Comparison of ENCODE assay signal across 6 cellular contexts in the genomic region with DNA sequence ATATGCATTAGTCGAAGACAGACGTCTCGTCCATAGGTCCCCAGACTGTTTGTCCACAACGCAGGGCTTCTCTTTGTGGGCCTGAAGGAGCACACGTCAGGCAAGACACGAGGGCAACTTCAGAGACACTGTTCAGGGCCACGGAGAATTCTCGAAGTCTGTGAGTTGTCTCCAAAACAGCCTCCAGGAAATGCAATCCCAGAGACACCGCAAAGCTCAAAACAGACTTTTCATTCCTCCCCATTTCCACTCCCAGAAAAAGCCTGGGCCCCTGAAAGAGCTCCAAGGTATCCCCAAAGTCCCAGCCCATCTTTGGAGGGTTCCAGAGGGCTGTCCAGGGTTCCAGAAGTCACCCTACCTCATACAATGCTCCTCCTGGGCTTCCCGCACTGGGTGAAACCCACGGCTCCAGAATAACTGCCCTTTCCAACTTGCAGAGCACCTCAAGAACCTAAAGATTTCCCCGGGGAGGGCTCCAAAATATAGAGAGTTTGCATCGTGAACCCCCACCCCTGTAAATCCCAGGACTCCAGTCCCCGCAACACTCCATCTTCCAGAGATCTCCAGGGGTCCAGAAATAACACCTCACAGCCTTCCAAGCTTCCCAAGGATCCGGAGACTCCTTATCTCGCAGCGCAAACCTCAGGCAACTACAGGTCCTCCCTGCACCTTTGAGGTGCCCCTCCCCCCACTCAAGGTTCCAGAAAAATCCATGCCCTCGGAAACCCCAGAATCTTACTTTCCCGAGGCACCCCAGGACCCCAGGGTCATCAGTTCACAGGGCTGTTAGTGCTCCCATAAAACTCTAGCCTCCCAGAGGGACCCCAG. TPM values are rescaled to one million over a fixed set of nuclear protein-coding genes. Genes with fewer than 3 reads are reported as not detected.
DNase-seq lines count a peak whose midpoint lies in the region; ATAC-seq and TF ChIP-seq lines count a peak whose summit lies in the region.

No MANE protein-coding gene starts in this region.

- TF ChIP-seq CTCF in RWPE2 (IDR thresholded peaks at IDR 0.05; ENCODE audit: poor library complexity, severe bottlenecking) (no peak), upper lobe of right lung (IDR thresholded peaks at IDR 0.05) (no peak)

- intact Hi-C loops in upper lobe of right lung (cut with DNase I), result no loop called here

- no peaks in the 10 kb centered on the region for H3K9me3 ChIP-seq in RWPE2 (ENCODE audit: severe bottlenecking)
- no peaks in the 10 kb centered on the region for H3K9me3 ChIP-seq in iPS-18a (ENCODE audit: control insufficient read depth, low read depth, low read length)
- no peaks in the 10 kb centered on the region for H3K9me3 ChIP-seq in upper lobe of right lung

- peak overlapping the region; percentile 71 for H3K9ac ChIP-seq in iPS-18a (ENCODE audit: low read length)

- H3K27ac ChIP-seq in RWPE2 (ENCODE audit: poor library complexity, severe bottlenecking) (peak overlapping the region; percentile 91), iPS-18a (ENCODE audit: low read length) (peak overlapping the region; percentile 50), upper lobe of right lung (peak overlapping the region; percentile 95)

- ATAC-seq in RWPE2 (ENCODE audit: low read depth) (no peak), upper lobe of right lung (no peak)

- H3K4me1 ChIP-seq in RWPE2 (ENCODE audit: insufficient read depth, poor library complexity, severe bottlenecking) (peaks cover 16% of the 10 kb centered on the region), iPS-18a (ENCODE audit: control insufficient read depth, low read depth, low read length) (peaks cover 14% of the 10 kb centered on the region), upper lobe of right lung (peaks cover 41% of the 10 kb centered on the region)

- DNase-seq in DMS53 (lab: John Stamatoyannopoulos, UW), result peak; percentile 58
- DNase-seq in RWPE2 (ENCODE audit: low spot score), result no peak
- no peak for DNase-seq in upper lobe of right lung
- no peak for DNase-seq in middle frontal gyrus (ENCODE audit: extremely low spot score, low spot score)
- no peak for DNase-seq in germinal center (ENCODE audit: low spot score)

- H3K4me3 ChIP-seq in RWPE2 (ENCODE audit: severe bottlenecking) (no peak overlapping the region), iPS-18a (ENCODE audit: low read length) (peak overlapping the region; percentile 53), upper lobe of right lung (peak overlapping the region; percentile 89)

- H3K36me3 ChIP-seq in RWPE2 (ENCODE audit: low read depth) (peaks cover 29% of the 10 kb centered on the region), iPS-18a (ENCODE audit: control insufficient read depth, low read depth, low read length) (peaks cover 15% of the 10 kb centered on the region), upper lobe of right lung (peaks cover 18% of the 10 kb centered on the region)

- no peaks in the 10 kb centered on the region for H3K27me3 ChIP-seq in RWPE2 (ENCODE audit: insufficient read depth, poor library complexity, severe bottlenecking)
- H3K27me3 ChIP-seq in iPS-18a (ENCODE audit: control insufficient read depth, insufficient read depth, low read length), result no peaks in the 10 kb centered on the region
- H3K27me3 ChIP-seq in upper lobe of right lung, result no peaks in the 10 kb centered on the region

RNA-seq across cellular contexts. Expression of a gene that starts 0.7 kb away (rescaled TPM):
- 7,346 TPM for total RNA-seq in upper lobe of right lung

RNA-seq across cellular contexts. Expression of a gene that starts 9.7 kb away (rescaled TPM):
- total RNA-seq in upper lobe of right lung, result 127 TPM

RNA-seq across cellular contexts. Expression of a gene that starts 28.7 kb away (rescaled TPM):
- total RNA-seq in upper lobe of right lung, result 35.1 TPM

RNA-seq across cellular contexts. Expression of a gene that starts 29.3 kb away (rescaled TPM):
- 37.6 TPM for total RNA-seq in upper lobe of right lung

RNA-seq across cellular contexts. Expression of a gene that starts 30.9 kb away (rescaled TPM):
- total RNA-seq in upper lobe of right lung, result 3.0 TPM
